8 cellular contexts compared by ENCODE assay signal in the genomic region with DNA sequence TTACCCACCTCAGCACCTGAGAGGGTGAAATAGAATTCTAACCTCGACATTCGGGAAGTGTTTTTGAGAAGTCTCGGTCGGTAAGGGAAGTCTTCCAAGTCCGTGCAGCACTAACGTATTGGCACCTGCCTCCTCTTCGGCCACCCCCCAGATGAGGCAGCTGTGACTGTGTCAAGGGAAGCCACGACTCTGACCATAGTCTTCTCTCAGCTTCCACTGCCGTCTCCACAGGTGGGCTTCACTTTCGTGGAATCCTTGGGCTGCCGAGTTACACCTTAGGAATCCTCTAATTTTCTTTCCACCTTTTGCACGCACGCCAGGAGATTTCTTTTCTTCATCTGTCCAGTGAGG. TPM values are rescaled to one million over a fixed set of nuclear protein-coding genes. Genes with fewer than 3 reads are reported as not detected.
DNase-seq lines count a peak whose midpoint lies in the region; ATAC-seq and TF ChIP-seq lines count a peak whose summit lies in the region.

No MANE protein-coding gene starts in this region.

- H3K36me3 ChIP-seq in right atrium auricular region (peaks cover 14% of the 10 kb centered on the region), skeletal muscle tissue (ENCODE audit: control insufficient read depth in 3 of 3, insufficient read depth in 3 of 3, low read length in 3 of 3) (peaks cover 8 to 18% (median 18%) of the 10 kb centered on the region in 3 donors)

- TF ChIP-seq CTCF in right atrium auricular region (IDR thresholded peaks at IDR 0.05) = peak in 1 of 2 donors; percentile 2

- H3K27ac ChIP-seq in right atrium auricular region = peak overlapping the region; percentile 94 to 96
- peak overlapping the region; percentile 83 for H3K27ac ChIP-seq in skeletal muscle tissue (ENCODE audit: low read depth, low read length)

- H3K9me3 Mint-ChIP-seq in activated T-cell treated with anti-CD3 and anti-CD28 coated beads, Interleukin-2, amount 50 U/mL, for 24 hours = no peaks in the 10 kb centered on the region
- no peaks in the 10 kb centered on the region for H3K9me3 Mint-ChIP-seq in activated T-helper 1 cell treated with anti-CD3 and anti-CD28 coated beads, Interleukin-12 subunit alpha, Interleukin-12 subunit beta, Interleukin-2, Interleukin-4 antibody, amounts not matched to agents 30 ng/mL and 10 ng/mL and 1 ng/mL, durations not matched to agents 14 hours and 24 hours and 36 hours

- no peaks in the 10 kb centered on the region for H3K9me3 ChIP-seq in right atrium auricular region
- H3K9me3 ChIP-seq in skeletal muscle tissue (ENCODE audit: control insufficient read depth in 3 of 3, low read length in 3 of 3) = no peaks in the 10 kb centered on the region

- H3K36me3 Mint-ChIP-seq in activated T-cell treated with anti-CD3 and anti-CD28 coated beads, Interleukin-2, amount 50 U/mL, for 24 hours (ENCODE audit: low read depth) = peaks cover 42% of the 10 kb centered on the region
- H3K36me3 Mint-ChIP-seq in activated T-helper 1 cell treated with anti-CD3 and anti-CD28 coated beads, Interleukin-12 subunit alpha, Interleukin-12 subunit beta, Interleukin-2, Interleukin-4 antibody, amounts not matched to agents 30 ng/mL and 10 ng/mL and 1 ng/mL, durations not matched to agents 14 hours and 24 hours and 36 hours (ENCODE audit: low read depth) = peaks cover 36% of the 10 kb centered on the region

- H3K27ac Mint-ChIP-seq in activated T-cell treated with anti-CD3 and anti-CD28 coated beads, Interleukin-2, amount 50 U/mL, for 24 hours = peak overlapping the region; percentile 96
- H3K27ac Mint-ChIP-seq in activated T-helper 1 cell treated with anti-CD3 and anti-CD28 coated beads, Interleukin-12 subunit alpha, Interleukin-12 subunit beta, Interleukin-2, Interleukin-4 antibody, amounts not matched to agents 30 ng/mL and 10 ng/mL and 1 ng/mL, durations not matched to agents 14 hours and 24 hours and 36 hours = peak overlapping the region; percentile 92

- no peaks in the 10 kb centered on the region for H3K27me3 Mint-ChIP-seq in activated T-cell treated with anti-CD3 and anti-CD28 coated beads, Interleukin-2, amount 50 U/mL, for 24 hours
- no peaks in the 10 kb centered on the region for H3K27me3 Mint-ChIP-seq in activated T-helper 1 cell treated with anti-CD3 and anti-CD28 coated beads, Interleukin-12 subunit alpha, Interleukin-12 subunit beta, Interleukin-2, Interleukin-4 antibody, amounts not matched to agents 30 ng/mL and 10 ng/mL and 1 ng/mL, durations not matched to agents 14 hours and 24 hours and 36 hours (ENCODE audit: insufficient read depth)

- peaks cover 0 to 50% of the 10 kb centered on the region in 2 donors for H3K4me1 ChIP-seq in right atrium auricular region
- peaks cover 24 to 33% (median 29%) of the 10 kb centered on the region in 3 donors for H3K4me1 ChIP-seq in skeletal muscle tissue (ENCODE audit: control insufficient read depth in 3 of 3, insufficient read depth in 3 of 3, low read length in 3 of 3)

- H3K4me3 ChIP-seq in right atrium auricular region (peak overlapping the region; percentile 84 to 89), skeletal muscle tissue (ENCODE audit: low read length in 3 of 3) (peak overlapping the region; percentile 90 to 94 (median 91))

- peak overlapping the region; percentile 85 to 93 (median 90) for H3K9ac ChIP-seq in skeletal muscle tissue (ENCODE audit: low read depth in 1 of 3, low read length in 3 of 3)

- DNase-seq in activated T-cell treated with anti-CD3 and anti-CD28 coated beads, Interleukin-2, amount 50 U/mL, for 24 hours = no peak
- DNase-seq in activated T-cell treated with anti-CD3 and anti-CD28 coated beads, Interleukin-2, amount 50 U/mL, for 1 hour = no peak
- DNase-seq in activated T-helper 1 cell treated with anti-CD3 and anti-CD28 coated beads, Interleukin-12 subunit alpha, Interleukin-12 subunit beta, Interleukin-2, Interleukin-4 antibody, amounts not matched to agents 30 ng/mL and 10 ng/mL and 1 ng/mL, durations not matched to agents 14 hours and 24 hours and 36 hours (ENCODE audit: low spot score) = no peak
- DNase-seq in right atrium auricular region (ENCODE audit: low spot score) = no peak
- DNase-seq in NCI-H2196 treated with DMSO at 0.1 percent for 48 hours (lab: John Stamatoyannopoulos, UW; ENCODE audit: unreplicated experiment) = no peak

- ATAC-seq in HG03196 (IDR thresholded peaks at IDR 0.05; ENCODE audit: unreplicated experiment) (peak; percentile 18), GM18520 (IDR thresholded peaks at IDR 0.05; ENCODE audit: unreplicated experiment) (no peak)

- H3K4me3 Mint-ChIP-seq in activated T-cell treated with anti-CD3 and anti-CD28 coated beads, Interleukin-2, amount 50 U/mL, for 24 hours = peak overlapping the region; percentile 92
- peak overlapping the region; percentile 96 for H3K4me3 Mint-ChIP-seq in activated T-helper 1 cell treated with anti-CD3 and anti-CD28 coated beads, Interleukin-12 subunit alpha, Interleukin-12 subunit beta, Interleukin-2, Interleukin-4 antibody, amounts not matched to agents 30 ng/mL and 10 ng/mL and 1 ng/mL, durations not matched to agents 14 hours and 24 hours and 36 hours

- H3K4me1 Mint-ChIP-seq in activated T-cell treated with anti-CD3 and anti-CD28 coated beads, Interleukin-2, amount 50 U/mL, for 24 hours (ENCODE audit: low read depth) = peaks cover 39% of the 10 kb centered on the region
- H3K4me1 Mint-ChIP-seq in activated T-helper 1 cell treated with anti-CD3 and anti-CD28 coated beads, Interleukin-12 subunit alpha, Interleukin-12 subunit beta, Interleukin-2, Interleukin-4 antibody, amounts not matched to agents 30 ng/mL and 10 ng/mL and 1 ng/mL, durations not matched to agents 14 hours and 24 hours and 36 hours (ENCODE audit: low read depth) = peaks cover 31% of the 10 kb centered on the region

- intact Hi-C loops in activated T-helper 1 cell treated with anti-CD3 and anti-CD28 coated beads, Interleukin-12 subunit alpha, Interleukin-12 subunit beta, Interleukin-2, Interleukin-4 antibody, amounts not matched to agents 30 ng/mL and 10 ng/mL and 1 ng/mL, durations not matched to agents 14 hours and 24 hours and 36 hours (cut with micrococcal nuclease) = loop anchor here (5.0 kb wide), 2 partner anchors 186 to 306 kb away; partner anchors contain the start of genes TP53BP1, TUBGCP4 and ZSCAN29

- H3K27me3 ChIP-seq in right atrium auricular region (no peaks in the 10 kb centered on the region), skeletal muscle tissue (ENCODE audit: control insufficient read depth in 3 of 3, insufficient read depth in 3 of 3, low read length in 3 of 3) (no peaks in the 10 kb centered on the region)

RNA-seq across cellular contexts. Expression of gene CCNDBP1, which starts 0.8 kb away (rescaled TPM):
- 57.7 and 60.2 TPM in 2 replicates for total RNA-seq in activated T-helper 1 cell treated with anti-CD3 and anti-CD28 coated beads, Interleukin-12 subunit alpha, Interleukin-12 subunit beta, Interleukin-2, Interleukin-4 antibody, amounts not matched to agents 30 ng/mL and 10 ng/mL and 1 ng/mL, durations not matched to agents 14 hours and 24 hours and 36 hours
- total RNA-seq in right atrium auricular region (10 to 100 TPM; 50.9 to 60.1 TPM), skeletal muscle tissue (45.4 TPM)

RNA-seq across cellular contexts. Expression of gene EPB42, which starts 34.8 kb away (rescaled TPM):
- not detected in 2 replicates for total RNA-seq in activated T-helper 1 cell treated with anti-CD3 and anti-CD28 coated beads, Interleukin-12 subunit alpha, Interleukin-12 subunit beta, Interleukin-2, Interleukin-4 antibody, amounts not matched to agents 30 ng/mL and 10 ng/mL and 1 ng/mL, durations not matched to agents 14 hours and 24 hours and 36 hours
- 1 to 10 TPM; 1.1 TPM for total RNA-seq in right atrium auricular region
- total RNA-seq in skeletal muscle tissue = 13.6 TPM

RNA-seq across cellular contexts. Expression of gene TMEM62, which starts 52.6 kb away (rescaled TPM):
- total RNA-seq in activated T-helper 1 cell treated with anti-CD3 and anti-CD28 coated beads, Interleukin-12 subunit alpha, Interleukin-12 subunit beta, Interleukin-2, Interleukin-4 antibody, amounts not matched to agents 30 ng/mL and 10 ng/mL and 1 ng/mL, durations not matched to agents 14 hours and 24 hours and 36 hours = 16.4 and 18.6 TPM in 2 replicates
- 10 to 100 TPM; 11.3 TPM for total RNA-seq in right atrium auricular region
- total RNA-seq in skeletal muscle tissue = 8.4 TPM
